In genomic region chrX:30690330-30690729, GRCh38 we compare ENCODE assay signal across 1 cellular context.
A peak's percentile ranks its signal among the peaks of the same experiment; 100 is the strongest.
TF ChIP-seq lines count a peak whose summit lies in the region.

No MANE protein-coding gene starts in this region.

TF ChIP-seq in H1, 55 proteins besides CTCF, POLR2A, EP300 and RAD21:
- no peak for TF ChIP-seq JUND (IDR thresholded peaks at IDR 0.05; ENCODE audit: low read length)
- TF ChIP-seq NANOG (IDR thresholded peaks at IDR 0.05; ENCODE audit: insufficient read depth, low read depth, low read length, poor library complexity, severe bottlenecking), result peak; percentile 41
- no peak for TF ChIP-seq TBP (IDR thresholded peaks at IDR 0.05; ENCODE audit: low read depth, low read length)
- TF ChIP-seq FOSL1 (IDR thresholded peaks at IDR 0.05; ENCODE audit: insufficient read depth, low read depth, low read length), result no peak
